In genomic region chr2:114699423-114699944, GRCh38 we compare ENCODE assay signal across 21 cellular contexts.
"Had no signal": no experiment of that assay in that cellular context is flagged by ENCODE, and none has a peak within 500 bp of the region (broad histone marks: within the 10 kb centered on the region; RNA-seq: fewer than 3 reads in every experiment).

No MANE protein-coding gene starts in this region.

- H3K27ac ChIP-seq: epithelial cell of prostate, esophagus muscularis mucosa, gastroesophageal sphincter, left ventricle myocardium inferior, neutrophil, psoas muscle, right lobe of liver, spleen had no signal

- H3K27me3 ChIP-seq: esophagus muscularis mucosa, gastroesophageal sphincter, neutrophil, right lobe of liver, spleen had no signal

- DNase-seq: effector memory CD4-positive, alpha-beta T cell; glutamatergic neuron; immature natural killer cell; left ventricle myocardium inferior; mesendoderm; naive B cell; psoas muscle; retina; right lobe of liver; spleen; stimulated activated CD4-positive, alpha-beta T cell treated with anti-CD3 and anti-CD28 coated beads, Interleukin-15, amount 100 ng/mL, for 24 hours; stimulated activated CD4-positive, alpha-beta T cell treated with anti-CD3 and anti-CD28 coated beads, Interleukin-1b, Interleukin-23, amount 100 ng/mL, for 48 hours; stimulated activated CD4-positive, alpha-beta T cell treated with anti-CD3 and anti-CD28 coated beads, Interleukin-4, amount 100 ng/mL, for 24 hours; stimulated activated naive B cell treated with anti-CD40 and anti-IgM and Interleukin-4, amounts not matched to agents 10 μg/mL and 1 μg/mL and 100 μg/mL, for 72 hours; stimulated activated naive CD8-positive, alpha-beta T cell treated with anti-CD3 and anti-CD28 coated beads, Interleukin-15, amount 100 ng/mL, for 72 hours; trophoblast cell had no signal

- H3K4me1 ChIP-seq: esophagus muscularis mucosa, gastroesophageal sphincter, left ventricle myocardium inferior, psoas muscle, right lobe of liver, spleen had no signal

- ATAC-seq: gastroesophageal sphincter; psoas muscle; right lobe of liver; stimulated activated naive B cell treated with anti-CD40 and anti-IgM and Interleukin-4, amounts not matched to agents 10 μg/mL and 1 μg/mL and 100 μg/mL, for 72 hours; stimulated activated naive CD8-positive, alpha-beta T cell treated with anti-CD3 and anti-CD28 coated beads, Interleukin-15, amount 100 ng/mL, for 72 hours had no signal

- H3K36me3 ChIP-seq: esophagus muscularis mucosa, gastroesophageal sphincter, left ventricle myocardium inferior, neutrophil, right lobe of liver, spleen had no signal

- H3K9me3 ChIP-seq: esophagus muscularis mucosa, gastroesophageal sphincter, left ventricle myocardium inferior, neutrophil, psoas muscle, right lobe of liver, spleen had no signal

- H3K4me3 ChIP-seq: esophagus muscularis mucosa, gastroesophageal sphincter, left ventricle myocardium inferior, lung, psoas muscle, right lobe of liver, spleen had no signal
